Comparison of ENCODE assay signal across 27 cellular contexts in the genomic region with DNA sequence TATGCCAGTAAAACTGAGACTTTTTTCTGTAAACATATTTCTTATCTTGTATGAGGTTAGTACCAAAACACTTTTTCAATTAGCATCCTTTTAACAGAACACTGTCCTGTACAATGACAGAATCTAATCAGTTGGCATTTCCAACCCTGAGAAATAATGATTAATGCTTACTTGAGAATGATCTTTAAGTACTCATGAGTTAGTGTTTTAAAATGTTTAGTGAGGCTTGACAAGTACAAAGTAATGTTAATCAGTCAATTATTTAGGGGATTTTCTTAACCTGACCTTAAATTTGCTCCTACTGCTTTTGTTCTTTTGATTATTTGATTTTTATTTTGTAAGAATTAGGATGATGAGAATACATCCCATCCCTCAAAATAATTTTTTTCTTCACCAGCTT.
"Had no signal": no experiment of that assay in that cellular context is flagged by ENCODE, and none has a peak within 500 bp of the region (broad histone marks: within the 10 kb centered on the region; RNA-seq: fewer than 3 reads in every experiment).

No MANE protein-coding gene starts in this region.

- H3K4me3 ChIP-seq: cardiac muscle cell, K562 had no signal

- H3K4me3 Mint-ChIP-seq: activated B cell treated with CpG ODN at 0.5 μM for 24 hours; activated CD4-positive, alpha-beta memory T cell treated with anti-CD3 and anti-CD28 coated beads for 36 hours; activated CD4-positive, alpha-beta T cell treated with anti-CD3 and anti-CD28 coated beads, Interleukin-2, amount 10 ng/mL, durations not matched to agents 7 days and 5 days; activated naive CD4-positive, alpha-beta T cell treated with anti-CD3 and anti-CD28 coated beads, Interleukin-2, amount 10 ng/mL, durations not matched to agents 7 days and 5 days; activated naive CD8-positive, alpha-beta T cell treated with anti-CD3 and anti-CD28 coated beads for 36 hours; activated T-cell treated with anti-CD3 and anti-CD28 coated beads, Interleukin-2, amount 50 U/mL, for 72 hours; T-helper 1 cell treated with Interleukin-12 subunit alpha and Interleukin-12 subunit beta and Interleukin-4 antibody, amounts not matched to agents 30 μg/mL and 1 μg/mL, for 36 hours had no signal

- FAIRE-seq: K562 had no signal

- H3K27me3 ChIP-seq: brain microvascular endothelial cell, cardiac muscle cell had no signal

- DNase-seq: activated B cell treated with CpG ODN at 0.5 μM for 24 hours; activated CD4-positive, alpha-beta memory T cell treated with anti-CD3 and anti-CD28 coated beads for 36 hours; activated CD4-positive, alpha-beta T cell treated with anti-CD3 and anti-CD28 coated beads for 1 hour; activated CD4-positive, alpha-beta T cell treated with anti-CD3 and anti-CD28 coated beads, Interleukin-2, amount 10 ng/mL, durations not matched to agents 7 days and 5 days; activated CD8-positive, alpha-beta memory T cell treated with anti-CD3 and anti-CD28 coated beads for 24 hours; activated gamma-delta T cell treated with Interleukin-2 at 50 U/mL for 16 hours; activated naive CD4-positive, alpha-beta T cell treated with anti-CD3 and anti-CD28 coated beads, Interleukin-2, amount 10 ng/mL, durations not matched to agents 7 days and 5 days; activated naive CD8-positive, alpha-beta T cell treated with anti-CD3 and anti-CD28 coated beads for 36 hours; activated T-cell treated with anti-CD3 and anti-CD28 coated beads for 4 hours; activated T-cell treated with anti-CD3 and anti-CD28 coated beads, Interleukin-2, amount 50 U/mL, for 72 hours; brain microvascular endothelial cell; Kasumi-1; NCI-H1105 treated with DMSO at 0.1 percent for 48 hours; NCI-H1436 treated with DMSO at 0.1 percent for 48 hours; NCI-H187; NCI-H2081 treated with DMSO at 0.1 percent for 48 hours; NCI-H2171; NCI-H2227 treated with DMSO at 0.1 percent for 48 hours; NCI-H446 treated with DMSO at 0.1 percent for 48 hours; NCI-H526 treated with DMSO at 0.1 percent for 48 hours; NCI-H82; RPMI8226 had no signal

- H3K4me1 Mint-ChIP-seq: activated B cell treated with CpG ODN at 0.5 μM for 24 hours; activated CD4-positive, alpha-beta T cell treated with anti-CD3 and anti-CD28 coated beads, Interleukin-2, amount 10 ng/mL, durations not matched to agents 7 days and 5 days; activated naive CD4-positive, alpha-beta T cell treated with anti-CD3 and anti-CD28 coated beads, Interleukin-2, amount 10 ng/mL, durations not matched to agents 7 days and 5 days; activated naive CD8-positive, alpha-beta T cell treated with anti-CD3 and anti-CD28 coated beads for 36 hours had no signal

- H3K27ac Mint-ChIP-seq: activated B cell treated with CpG ODN at 0.5 μM for 24 hours; activated CD4-positive, alpha-beta memory T cell treated with anti-CD3 and anti-CD28 coated beads for 36 hours; activated CD4-positive, alpha-beta T cell treated with anti-CD3 and anti-CD28 coated beads, Interleukin-2, amount 10 ng/mL, durations not matched to agents 7 days and 5 days; activated naive CD4-positive, alpha-beta T cell treated with anti-CD3 and anti-CD28 coated beads, Interleukin-2, amount 10 ng/mL, durations not matched to agents 7 days and 5 days; activated naive CD8-positive, alpha-beta T cell treated with anti-CD3 and anti-CD28 coated beads for 36 hours; activated T-cell treated with anti-CD3 and anti-CD28 coated beads, Interleukin-2, amount 50 U/mL, for 72 hours; activated T-helper 2 cell treated with anti-CD3 and anti-CD28 coated beads, Interferon-gamma antibody, Interleukin-2, Interleukin-4, amounts not matched to agents 10 μg/mL and 5 μg/mL and 100 μg/mL, durations not matched to agents 14 hours and 24 hours and 36 hours; T-helper 1 cell treated with Interleukin-12 subunit alpha and Interleukin-12 subunit beta and Interleukin-4 antibody, amounts not matched to agents 30 μg/mL and 1 μg/mL, for 36 hours had no signal

- H3K27ac ChIP-seq: brain microvascular endothelial cell, cardiac muscle cell had no signal

- H3K27me3 Mint-ChIP-seq: activated B cell treated with CpG ODN at 0.5 μM for 24 hours; activated CD4-positive, alpha-beta memory T cell treated with anti-CD3 and anti-CD28 coated beads for 36 hours; activated CD4-positive, alpha-beta T cell treated with anti-CD3 and anti-CD28 coated beads, Interleukin-2, amount 10 ng/mL, durations not matched to agents 7 days and 5 days; activated naive CD4-positive, alpha-beta T cell treated with anti-CD3 and anti-CD28 coated beads, Interleukin-2, amount 10 ng/mL, durations not matched to agents 7 days and 5 days; activated naive CD8-positive, alpha-beta T cell treated with anti-CD3 and anti-CD28 coated beads for 36 hours had no signal

- H3K36me3 ChIP-seq: brain microvascular endothelial cell, cardiac muscle cell had no signal

- H3K9me3 Mint-ChIP-seq: activated B cell treated with CpG ODN at 0.5 μM for 24 hours; activated CD4-positive, alpha-beta memory T cell treated with anti-CD3 and anti-CD28 coated beads for 36 hours; activated CD4-positive, alpha-beta T cell treated with anti-CD3 and anti-CD28 coated beads, Interleukin-2, amount 10 ng/mL, durations not matched to agents 7 days and 5 days; activated naive CD4-positive, alpha-beta T cell treated with anti-CD3 and anti-CD28 coated beads, Interleukin-2, amount 10 ng/mL, durations not matched to agents 7 days and 5 days; activated naive CD8-positive, alpha-beta T cell treated with anti-CD3 and anti-CD28 coated beads for 36 hours; activated T-cell treated with anti-CD3 and anti-CD28 coated beads, Interleukin-2, amount 50 U/mL, for 72 hours; activated T-helper 2 cell treated with anti-CD3 and anti-CD28 coated beads, Interferon-gamma antibody, Interleukin-2, Interleukin-4, amounts not matched to agents 10 μg/mL and 5 μg/mL and 100 μg/mL, durations not matched to agents 14 hours and 24 hours and 36 hours; T-helper 1 cell treated with Interleukin-12 subunit alpha and Interleukin-12 subunit beta and Interleukin-4 antibody, amounts not matched to agents 30 μg/mL and 1 μg/mL, for 36 hours had no signal

- ATAC-seq: activated T-cell treated with anti-CD3 and anti-CD28 coated beads, Interleukin-2, amount 50 U/mL, for 72 hours; K562; Right ventricle myocardium inferior had no signal
